ENCODE assay signal across 14 cellular contexts in the genomic region with DNA sequence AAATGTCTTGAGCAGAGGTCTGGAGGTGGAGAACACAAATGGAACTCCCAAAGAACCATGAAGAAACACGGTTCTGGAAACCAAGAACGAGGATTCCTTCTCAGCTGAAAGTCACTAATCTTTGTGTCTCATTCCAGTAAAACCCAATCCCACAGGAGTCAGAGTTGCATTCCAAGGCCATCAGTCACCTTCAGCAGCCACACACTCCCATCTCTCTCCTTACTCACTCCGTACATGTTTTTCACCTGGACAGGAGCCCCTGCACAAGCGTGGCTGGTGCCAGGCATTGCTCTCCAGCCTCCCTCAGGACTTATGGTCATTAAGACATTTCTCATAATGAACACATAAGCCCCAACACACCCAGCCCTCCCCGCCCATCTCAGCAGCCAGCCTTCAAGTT.
A peak's percentile ranks its signal among the peaks of the same experiment; 100 is the strongest.
DNase-seq lines count a peak whose midpoint lies in the region; ATAC-seq and TF ChIP-seq lines count a peak whose summit lies in the region.
"Had no signal": no experiment of that assay in that cellular context is flagged by ENCODE, and none has a peak within 500 bp of the region (broad histone marks: within the 10 kb centered on the region; RNA-seq: fewer than 3 reads in every experiment).

No MANE protein-coding gene starts in this region.

- DNase-seq in MCF 10A (ENCODE audit: unreplicated experiment), result peak; percentile 87
- no peak for DNase-seq in breast epithelium (ENCODE audit: low spot score in 2 of 2)
- DNase-seq in T1000 (lab: John Stamatoyannopoulos, UW), result peak; percentile 43
- DNase-seq in glomerular visceral epithelial cell (ENCODE audit: extremely low spot score), result peak; percentile 76
- DNase-seq in aorta, result no peak
- no peak for DNase-seq in stimulated activated naive CD4-positive, alpha-beta T cell treated with Interleukin-2 at 50 U/mL for 16 hours (lab: John Stamatoyannopoulos, UW)
- DNase-seq: Caco-2, NCI-H1930, NCI-H748 treated with DMSO at 0.1 percent for 48 hours, SHP77 treated with DMSO at 0.1 percent for 48 hours, spleen, substantia nigra had no signal

- H3K27me3 ChIP-seq in breast epithelium, result no peaks in the 10 kb centered on the region
- no peaks in the 10 kb centered on the region for H3K27me3 ChIP-seq in aorta (ENCODE audit: control insufficient read depth in 1 of 2, insufficient read depth in 2 of 2, low read length in 1 of 2)

- H3K4me3 ChIP-seq in breast epithelium, result no peak overlapping the region
- H3K4me3 ChIP-seq in aorta (ENCODE audit: low read length in 2 of 2), result no peak overlapping the region
- H3K4me3 ChIP-seq: spleen had no signal

- H3K36me3 ChIP-seq in breast epithelium (no peaks in the 10 kb centered on the region), aorta (ENCODE audit: control insufficient read depth in 1 of 2, insufficient read depth in 2 of 2, low read length in 1 of 2) (no peaks in the 10 kb centered on the region)
- H3K36me3 ChIP-seq: spleen had no signal

- ATAC-seq in aorta (ENCODE audit: low FRiP score) (no peak), GM19455 (IDR thresholded peaks at IDR 0.05; ENCODE audit: unreplicated experiment) (no peak), HG02571 (IDR thresholded peaks at IDR 0.05; ENCODE audit: unreplicated experiment) (no peak)

- H3K9me3 ChIP-seq in breast epithelium (no peaks in the 10 kb centered on the region), aorta (ENCODE audit: control insufficient read depth, low read length) (no peaks in the 10 kb centered on the region)
- H3K9me3 ChIP-seq: Caco-2, spleen had no signal

- peaks cover 52% of the 10 kb centered on the region for H3K4me1 Mint-ChIP-seq in MCF 10A (ENCODE audit: insufficient read depth, unreplicated experiment)

- H3K4me3 Mint-ChIP-seq in MCF 10A (ENCODE audit: unreplicated experiment), result no peak overlapping the region

- no peaks in the 10 kb centered on the region for H3K27me3 Mint-ChIP-seq in MCF 10A (ENCODE audit: insufficient read depth, unreplicated experiment)

- H3K4me1 ChIP-seq in breast epithelium (no peaks in the 10 kb centered on the region), aorta (ENCODE audit: control insufficient read depth in 1 of 2, insufficient read depth in 2 of 2, low read length in 2 of 2) (no peaks in the 10 kb centered on the region)
- H3K4me1 ChIP-seq: Caco-2, spleen had no signal

- TF ChIP-seq CTCF in MCF 10A (IDR thresholded peaks at IDR 0.05; ENCODE audit: unreplicated experiment), result no peak
- TF ChIP-seq CTCF in breast epithelium (IDR thresholded peaks at IDR 0.05), result no peak

- peak overlapping the region; percentile 62 for H3K27ac Mint-ChIP-seq in MCF 10A (ENCODE audit: low read depth, unreplicated experiment)

- CTCF ChIA-PET in MCF 10A (lab: Yijun Ruan, JAX), result interaction anchor here (1.4 kb wide), 1 partner anchor 12 kb away, joined by 6 read pairs; no protein-coding TSS in a partner anchor

- BruUV-seq in MCF 10A (replicated peaks; lab: Mats Ljungman, UMichigan), result no TSS peak

- no peak for TF ChIP-seq POLR2A in breast epithelium (IDR thresholded peaks at IDR 0.05)

- intact Hi-C loops in MCF 10A (cut with micrococcal nuclease) (no loop called here), breast epithelium (cut with DNase I; ENCODE audit: low total_unique reads) (loop anchor here (5.0 kb wide), 1 partner anchor 207 kb away; no protein-coding TSS in a partner anchor), aorta (cut with DNase I) (loop anchor here in 1 of 2 donors (5.0 kb wide), 1 partner anchor 58 kb away; no protein-coding TSS in a partner anchor)

- H3K27ac ChIP-seq in breast epithelium (no peak overlapping the region), aorta (ENCODE audit: low read depth in 1 of 2, low read length in 2 of 2) (no peak overlapping the region)
- H3K27ac ChIP-seq: spleen had no signal

- no peaks in the 10 kb centered on the region for H3K36me3 Mint-ChIP-seq in MCF 10A (ENCODE audit: insufficient read depth, unreplicated experiment)

- no peaks in the 10 kb centered on the region for H3K9me3 Mint-ChIP-seq in MCF 10A (ENCODE audit: unreplicated experiment)

- POLR2A ChIA-PET in MCF 10A (lab: Yijun Ruan, JAX), result interaction anchor here (0.5 to 2.6 kb wide), 5 partner anchors 12 to 274 kb away, joined by 3 to 18 read pairs (median 3); no protein-coding TSS in a partner anchor

- WGBS in aorta, 2 donors, result 84 to 86% methylated on average over 5 of the region's 5 CpGs

Comparison
In these comparisons a context has a peak if more than half of its experiments do, and no peak if none do; other contexts are left out.
1. DNase-seq: peak in MCF 10A (single experiment), T1000 (single experiment) and glomerular visceral epithelial cell (single experiment); none in breast epithelium (0 of 2), aorta (0 of 2) and stimulated activated naive CD4-positive, alpha-beta T cell treated with Interleukin-2 at 50 U/mL for 16 hours (single experiment).